In the genomic region with DNA sequence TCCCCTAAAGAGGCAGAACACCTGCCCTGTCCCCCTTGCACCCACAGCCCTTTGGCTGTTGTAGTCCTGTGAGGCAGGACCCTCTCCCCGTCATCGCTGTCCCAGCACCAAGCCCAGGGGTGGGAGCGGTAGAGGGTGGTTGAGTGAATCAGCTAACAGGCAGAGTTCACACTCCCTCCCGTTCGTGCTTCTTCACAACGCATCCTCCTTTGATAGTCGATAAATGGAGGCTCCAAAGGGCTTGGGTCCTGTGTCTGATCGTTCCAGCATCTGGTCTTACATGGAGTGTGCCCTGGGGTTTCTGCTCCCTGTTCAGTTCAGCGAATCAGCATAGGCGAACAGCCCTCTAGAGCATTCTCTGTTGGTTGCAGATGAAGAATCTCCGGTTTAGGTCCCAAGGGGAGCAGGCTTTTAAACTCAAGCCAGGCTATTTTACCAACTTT, we compare ENCODE assay signal across 8 cellular contexts. TPM values are rescaled to one million over a fixed set of nuclear protein-coding genes. Genes with fewer than 3 reads are reported as not detected.
A peak's percentile ranks its signal among the peaks of the same experiment; 100 is the strongest.
DNase-seq lines count a peak whose midpoint lies in the region; ATAC-seq, FAIRE-seq and TF ChIP-seq lines count a peak whose summit lies in the region.

No MANE protein-coding gene starts in this region.

- H3K27me3 Mint-ChIP-seq in memory B cell, result no peaks in the 10 kb centered on the region

- H3K27ac ChIP-seq in mammary epithelial cell (ENCODE audit: insufficient read depth, low read depth, low read length), result peak overlapping the region; percentile 87

- H3K79me2 ChIP-seq in mammary epithelial cell (ENCODE audit: insufficient read depth, low read length), result peaks cover 39% of the 10 kb centered on the region

- peak overlapping the region; percentile 94 for H3K9ac ChIP-seq in mammary epithelial cell (ENCODE audit: insufficient read depth, low read length)

- peaks cover 22% of the 10 kb centered on the region for H3K36me3 Mint-ChIP-seq in memory B cell

- DNase-seq in COR-L47 (lab: John Stamatoyannopoulos, UW) (peak; percentile 26), LNCaP clone FGC (ENCODE audit: low read depth) (no peak), mammary epithelial cell (no peak), memory B cell (ENCODE audit: low spot score in 2 of 2) (peak; percentile 2 to 41), urothelium cell line (ENCODE audit: low spot score) (peak; percentile 7), SW 1271 (lab: John Stamatoyannopoulos, UW) (no peak), GM13976 (ENCODE audit: low spot score) (no peak), HuH-7.5 (ENCODE audit: low spot score) (no peak)

- peaks cover 49% of the 10 kb centered on the region for H3K4me1 Mint-ChIP-seq in memory B cell

- peak overlapping the region; percentile 91 for H3K27ac Mint-ChIP-seq in memory B cell

- H4K20me1 ChIP-seq in mammary epithelial cell (ENCODE audit: insufficient read depth, low read length), result no peaks in the 10 kb centered on the region

- no peaks in the 10 kb centered on the region for H3K9me3 Mint-ChIP-seq in memory B cell

- intact Hi-C loops in mammary epithelial cell (cut with micrococcal nuclease), result loop anchor here (2.0 kb wide), 1 partner anchor 161 kb away; a partner anchor contains a TSS

- peak overlapping the region; percentile 94 for H3K4me2 ChIP-seq in mammary epithelial cell (ENCODE audit: insufficient read depth, low read depth, low read length)

- peaks cover 24% of the 10 kb centered on the region for H3K4me1 ChIP-seq in mammary epithelial cell (ENCODE audit: insufficient read depth, low read length)

- H2AFZ ChIP-seq in mammary epithelial cell (ENCODE audit: low read depth, low read length), result peak overlapping the region; percentile 79

- no peaks in the 10 kb centered on the region for H3K27me3 ChIP-seq in mammary epithelial cell (ENCODE audit: insufficient read depth, low read length)

- CTCF ChIA-PET in mammary epithelial cell (lab: Charles Lee; ENCODE audit: low non-redundant PET), result no interaction called here

- H3K4me3 Mint-ChIP-seq in memory B cell, result peak overlapping the region; percentile 96

- in situ Hi-C loops in mammary epithelial cell (cut with MboI; ENCODE audit: low sequenced_read_pairs in 2 of 2), result no loop called here
- in situ Hi-C loops in GM13976 (cut with MboI; ENCODE audit: low sequenced_read_pairs, unreplicated experiment), result no loop called here

- dilution Hi-C loops in mammary epithelial cell (cut with HindIII; ENCODE audit: low sequenced_read_pairs), result loop anchor here (5.0 kb wide), 2 partner anchors 34 to 156 kb away; a partner anchor contains a TSS

- H3K4me3 ChIP-seq in LNCaP clone FGC (ENCODE audit: low read depth, low read length) (peak overlapping the region; percentile 56), mammary epithelial cell (replicated peaks in 1 of 3; ENCODE audit: insufficient read depth in 1 of 3, low read depth in 2 of 3, low read length in 3 of 3) (no peak overlapping the region)

- no TSS peak for BruUV-seq in mammary epithelial cell (replicated peaks; lab: Mats Ljungman, UMichigan)

- no peak for FAIRE-seq in urothelium cell line (lab: Jason Lieb, UNC)

- H3K9me3 ChIP-seq in mammary epithelial cell (replicated peaks; ENCODE audit: insufficient read depth, low read length), result no peaks in the 10 kb centered on the region

- WGBS in mammary epithelial cell (ENCODE audit: low coverage, missing lambda C conversion rate), result 80% methylated on average over 11 of the region's 11 CpGs

- peaks cover 23% of the 10 kb centered on the region for H3K36me3 ChIP-seq in mammary epithelial cell (ENCODE audit: insufficient read depth, low read length)

- ATAC-seq in memory B cell (ENCODE audit: low read depth), result no peak

- TF ChIP-seq CTCF in LNCaP clone FGC (IDR thresholded peaks at IDR 0.05; ENCODE audit: control insufficient read depth, extremely low read depth, insufficient read depth) (no peak), mammary epithelial cell (conservative IDR thresholded peaks at IDR 0.05 in 1 of 2, IDR thresholded peaks at IDR 0.05 in 1 of 2; ENCODE audit: extremely low read depth in 1 of 2, insufficient read depth in 1 of 2, low read depth in 1 of 2, low read length in 2 of 2) (no peak), GM13976 (IDR thresholded peaks at IDR 0.05; ENCODE audit: borderline replicate concordance, control extremely low read depth, extremely low read depth, insufficient read depth, missing control alignments) (no peak)

RNA-seq across cellular contexts. Expression of a gene that starts 0.8 kb away (rescaled TPM):
- total RNA-seq in mammary epithelial cell, result 10 to 100 TPM; 36.2 to 77.8 TPM
- 57.1 TPM for polyA plus RNA-seq in mammary epithelial cell
- polyA minus RNA-seq in mammary epithelial cell, result 67.3 TPM

RNA-seq across cellular contexts. Expression of a gene that starts 28.4 kb away (rescaled TPM):
- 100 to 1,000 TPM; 173 to 176 TPM for total RNA-seq in mammary epithelial cell
- polyA plus RNA-seq in mammary epithelial cell, result 98.1 TPM
- polyA minus RNA-seq in mammary epithelial cell, result 175 TPM

Comparison
In these comparisons a context has a peak if more than half of its experiments do, and no peak if none do; other contexts are left out.
1. DNase-seq: peak in COR-L47 (single experiment), memory B cell (2 of 2) and urothelium cell line (single experiment); none in LNCaP clone FGC (single experiment), mammary epithelial cell (single experiment), SW 1271 (0 of 2), GM13976 (single experiment) and HuH-7.5 (single experiment).